22 cellular contexts compared by ENCODE assay signal in genomic region chr2:45668509-45668908, GRCh38. TPM values are rescaled to one million over a fixed set of nuclear protein-coding genes. Genes with fewer than 3 reads are reported as not detected.
DNase-seq lines count a peak whose midpoint lies in the region; ATAC-seq, FAIRE-seq and TF ChIP-seq lines count a peak whose summit lies in the region.
"Had no signal": no experiment of that assay in that cellular context is flagged by ENCODE, and none has a peak within 500 bp of the region (broad histone marks: within the 10 kb centered on the region; RNA-seq: fewer than 3 reads in every experiment).

No MANE protein-coding gene starts in this region.

- H4K20me1 ChIP-seq in endothelial cell of umbilical vein (replicated peaks; ENCODE audit: control insufficient read depth, extremely low read depth, insufficient read depth, low read length), result no peaks in the 10 kb centered on the region

- H3K4me3 ChIP-seq in heart left ventricle (no peak overlapping the region), HEK293 (ENCODE audit: low read depth, low read length) (no peak overlapping the region), endothelial cell of umbilical vein (replicated peaks in 1 of 3; ENCODE audit: insufficient read depth in 1 of 3, low read depth in 1 of 3, low read length in 3 of 3) (peak overlapping the region in 1 of 3 experiments; percentile 32), thyroid gland (replicated peaks in 1 of 3) (no peak overlapping the region)
- H3K4me3 ChIP-seq: A549, SJSA1 had no signal

- TF ChIP-seq POLR2A in heart left ventricle (IDR thresholded peaks at IDR 0.05) (no peak), endothelial cell of umbilical vein (IDR thresholded peaks at IDR 0.05; ENCODE audit: low read depth, low read length) (no peak), thyroid gland (IDR thresholded peaks at IDR 0.05) (no peak)

- H3K27ac ChIP-seq in heart left ventricle, result peak overlapping the region in 7 of 12 donors; percentile 39 to 68 (median 61)
- no peak overlapping the region for H3K27ac ChIP-seq in HEK293 (ENCODE audit: extremely low read depth, low read depth, low read length)
- H3K27ac ChIP-seq in endothelial cell of umbilical vein (ENCODE audit: insufficient read depth, low read depth, low read length), result peak overlapping the region; percentile 93
- H3K27ac ChIP-seq in thyroid gland, result peak overlapping the region in 2 of 3 donors; percentile 1 to 13
- H3K27ac ChIP-seq: A549, RWPE1, SJSA1 had no signal

- H3K4me2 ChIP-seq in endothelial cell of umbilical vein (ENCODE audit: insufficient read depth, low read length), result peak overlapping the region; percentile 93
- H3K4me2 ChIP-seq: A549 had no signal

- CTCF ChIA-PET in HEK293 (lab: Yijun Ruan, JAX) (interaction anchor here (0.6 kb wide), 1 partner anchor 101 kb away, joined by 3 read pairs; no protein-coding TSS in a partner anchor), endothelial cell of umbilical vein (lab: Charles Lee) (interaction anchor here (0.9 kb wide), 1 partner anchor 11 kb away, joined by 3 read pairs; no protein-coding TSS in a partner anchor)

- no peaks in the 10 kb centered on the region for H3K9me1 ChIP-seq in endothelial cell of umbilical vein (replicated peaks; ENCODE audit: control insufficient read depth, extremely low read depth, insufficient read depth, low read length)

- no peak for FAIRE-seq in endothelial cell of umbilical vein (lab: Jason Lieb, UNC)
- FAIRE-seq: A549, GM12892 had no signal

- peak overlapping the region; percentile 84 for H3K9ac ChIP-seq in endothelial cell of umbilical vein (replicated peaks; ENCODE audit: extremely low read depth, insufficient read depth, low read length)

- intact Hi-C loops in heart left ventricle (cut with DNase I), result no loop called here
- intact Hi-C loops in Right ventricle myocardium superior (cut with DNase I), result no loop called here
- intact Hi-C loops in endothelial cell of umbilical vein (cut with micrococcal nuclease), result loop anchor here (1.0 to 5.0 kb wide), 2 partner anchors 44 to 110 kb away; no protein-coding TSS in a partner anchor
- intact Hi-C loops in thyroid gland (cut with DNase I), result no loop called here

- BruUV-seq in endothelial cell of umbilical vein (replicated peaks; lab: Mats Ljungman, UMichigan), result TSS peak; percentile 98

- H3K36me3 ChIP-seq in heart left ventricle (no peaks in the 10 kb centered on the region), HEK293 (ENCODE audit: control insufficient read depth in 2 of 2, insufficient read depth in 1 of 2, low read length in 2 of 2) (no peaks in the 10 kb centered on the region; a peak in 1 of 3 replicates), endothelial cell of umbilical vein (ENCODE audit: control insufficient read depth in 2 of 2, extremely low read depth in 1 of 2, insufficient read depth in 2 of 2, low read length in 2 of 2) (no peaks in the 10 kb centered on the region), thyroid gland (no peaks in the 10 kb centered on the region)
- H3K36me3 ChIP-seq: SJSA1 had no signal

- ATAC-seq in heart left ventricle, result peak in 1 of 4 donors; percentile 7
- no peak for ATAC-seq in Right ventricle myocardium superior (ENCODE audit: poor library complexity)
- no peak for ATAC-seq in GM21786 (IDR thresholded peaks at IDR 0.05; ENCODE audit: unreplicated experiment)
- ATAC-seq: PC-3 had no signal

- H3K79me2 ChIP-seq in endothelial cell of umbilical vein (ENCODE audit: control insufficient read depth, insufficient read depth, low read length), result peaks cover 5% of the 10 kb centered on the region

- peak overlapping the region; percentile 96 for H2AFZ ChIP-seq in endothelial cell of umbilical vein (ENCODE audit: low read depth, low read length)

- no peak for DNase-seq in heart left ventricle
- no peak for DNase-seq in Right ventricle myocardium superior
- no peak for DNase-seq in endothelial cell of umbilical vein (ENCODE audit: low read depth, low spot score)
- no peak for DNase-seq in thyroid gland
- no peak for DNase-seq in MV-4-11 (lab: John Stamatoyannopoulos, UW)
- no peak for DNase-seq in NCI-H524 (lab: John Stamatoyannopoulos, UW)
- DNase-seq: Caco-2; CD4-positive, CD25-positive, alpha-beta regulatory T cell; DMS153; H7; NCI-H1436; NCI-H2029 treated with DMSO at 0.1 percent for 48 hours; NCI-H2171 treated with DMSO at 0.1 percent for 48 hours; NCI-H510A; NCI-H82; PC-3 had no signal

- no peak for TF ChIP-seq CTCF in heart left ventricle (IDR thresholded peaks at IDR 0.05)
- TF ChIP-seq CTCF in HEK293 (tag by site-specific recombination; IDR thresholded peaks at IDR 0.05), result no peak
- no peak for TF ChIP-seq CTCF in endothelial cell of umbilical vein (IDR thresholded peaks at IDR 0.05; ENCODE audit: extremely low read depth in 1 of 2, insufficient read depth in 1 of 2, low read depth in 1 of 2, low read length in 2 of 2)
- TF ChIP-seq CTCF in thyroid gland (IDR thresholded peaks at IDR 0.05), result no peak

- dilution Hi-C loops in endothelial cell of umbilical vein (cut with MboI; ENCODE audit: extremely low pct_ligation_motif_present, low sequenced_read_pairs), result no loop called here

- H3K4me1 ChIP-seq in heart left ventricle, result peaks cover 0 to 23% (median 12%) of the 10 kb centered on the region in 12 donors
- peaks cover 6% of the 10 kb centered on the region; the same call in 1 of the 2 replicates for H3K4me1 ChIP-seq in HEK293 (ENCODE audit: control insufficient read depth, insufficient read depth, low read length)
- peaks cover 16% of the 10 kb centered on the region for H3K4me1 ChIP-seq in endothelial cell of umbilical vein (ENCODE audit: control insufficient read depth, extremely low read depth, insufficient read depth, low read length)
- no peaks in the 10 kb centered on the region for H3K4me1 ChIP-seq in thyroid gland
- H3K4me1 ChIP-seq: A549, SJSA1 had no signal

- POLR2A ChIA-PET in HEK293 (lab: Yijun Ruan, JAX), result no interaction called here
- POLR2A ChIA-PET in endothelial cell of umbilical vein (lab: Charles Lee), result interaction anchor here (1.3 kb wide), 1 partner anchor 18 kb away, joined by 3 read pairs; no protein-coding TSS in a partner anchor

- H3K27me3 ChIP-seq in heart left ventricle, result no peaks in the 10 kb centered on the region
- H3K27me3 ChIP-seq in endothelial cell of umbilical vein (ENCODE audit: control insufficient read depth in 2 of 2, insufficient read depth in 2 of 2, low read length in 2 of 2), result no peaks in the 10 kb centered on the region
- no peaks in the 10 kb centered on the region for H3K27me3 ChIP-seq in thyroid gland
- H3K27me3 ChIP-seq: SJSA1 had no signal

- H3K9me3 ChIP-seq in heart left ventricle, result no peaks in the 10 kb centered on the region
- H3K9me3 ChIP-seq in HEK293 (ENCODE audit: control insufficient read depth, insufficient read depth, low read depth, low read length), result no peaks in the 10 kb centered on the region
- H3K9me3 ChIP-seq in endothelial cell of umbilical vein (replicated peaks; ENCODE audit: control insufficient read depth, insufficient read depth, low read length), result no peaks in the 10 kb centered on the region
- no peaks in the 10 kb centered on the region for H3K9me3 ChIP-seq in thyroid gland
- H3K9me3 ChIP-seq: A549, Caco-2, SJSA1 had no signal

- WGBS in heart left ventricle, 4 donors, result 84 to 86% (median 85%) methylated on average over 7 of the region's 7 CpGs
- WGBS in thyroid gland, 2 donors, result 86 to 88% methylated on average over 7 of the region's 7 CpGs

TF ChIP-seq in HEK293, 187 proteins besides CTCF, POLR2A, EP300 and RAD21 (continues in another document):
- TF ChIP-seq KLF9 (tag by site-specific recombination; IDR thresholded peaks at IDR 0.05; ENCODE audit: low read depth), result no peak
- TF ChIP-seq ZNF768 (tag by site-specific recombination; IDR thresholded peaks at IDR 0.05), result 0 out of 2 replicates have a peak, but pooled peaks have one; percentile 48

TF ChIP-seq in endothelial cell of umbilical vein, 7 proteins besides CTCF, POLR2A, EP300 and RAD21 (continues in another document):
- TF ChIP-seq JUN (IDR thresholded peaks at IDR 0.05; ENCODE audit: borderline replicate concordance, insufficient read depth, insufficient read length, low read depth), result no peak
- TF ChIP-seq, protein P1, sequence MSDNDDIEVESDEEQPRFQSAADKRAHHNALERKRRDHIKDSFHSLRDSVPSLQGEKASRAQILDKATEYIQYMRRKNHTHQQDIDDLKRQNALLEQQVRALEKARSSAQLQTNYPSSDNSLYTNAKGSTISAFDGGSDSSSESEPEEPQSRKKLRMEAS (IDR thresholded peaks at IDR 0.05; ENCODE audit: insufficient read depth, insufficient read length), result no peak
- TF ChIP-seq POLR2AphosphoS5 (IDR thresholded peaks at IDR 0.05; ENCODE audit: insufficient read depth, low read depth, low read length), result no peak
- TF ChIP-seq EZH2 (IDR thresholded peaks at IDR 0.05; ENCODE audit: borderline replicate concordance, low read depth, low read length, severe bottlenecking), result no peak
- TF ChIP-seq GATA2 (IDR thresholded peaks at IDR 0.05; ENCODE audit: insufficient read depth, insufficient read length, low read depth, low read length), result no peak

RNA-seq across cellular contexts. Expression of gene PRKCE, which starts 17.0 kb away (rescaled TPM):
- 10 to 100 TPM in 8 of 9 donors, 1 to 10 TPM in 1; 7.8 to 22.3 (median 16.4) TPM for total RNA-seq in heart left ventricle
- 10 to 100 TPM in 1 of 2 donors, 1 to 10 TPM in 1; 4.1 to 16.1 TPM for polyA plus RNA-seq in heart left ventricle
- 12.5 TPM for total RNA-seq in Right ventricle myocardium superior
- 27.9 and 31.9 TPM in 2 replicates for total RNA-seq in endothelial cell of umbilical vein
- polyA plus RNA-seq in endothelial cell of umbilical vein, result 31.5 and 33.9 TPM in 2 replicates
- 26.0 and 29.6 TPM in 2 replicates for polyA plus RNA-seq in endothelial cell of umbilical vein (2011; cell fraction: cytosol; rRNA removed)
- polyA plus RNA-seq in endothelial cell of umbilical vein (2011; cell fraction: nucleus; rRNA removed), result 42.5 and 48.6 TPM in 2 replicates
- polyA plus RNA-seq in endothelial cell of umbilical vein (2012), result 32.0 and 35.1 TPM in 2 replicates
- 132 and 140 TPM in 2 replicates for polyA minus RNA-seq in endothelial cell of umbilical vein
- polyA minus RNA-seq in endothelial cell of umbilical vein (2011; cell fraction: cytosol; rRNA and poly(A)+ RNA removed), result 21.7 TPM
- polyA minus RNA-seq in endothelial cell of umbilical vein (2011; cell fraction: nucleus; rRNA and poly(A)+ RNA removed), result 151 and 175 TPM in 2 replicates
- 10 to 100 TPM in 3 of 4 donors, 1 to 10 TPM in 1; 8.4 to 35.3 (median 15.2) TPM for total RNA-seq in thyroid gland

RNA-seq across cellular contexts. Expression of gene SRBD1, which starts 57.4 kb away (rescaled TPM):
- total RNA-seq in heart left ventricle (10 to 100 TPM in 6 of 9 donors, 1 to 10 TPM in 3; 4.6 to 16.9 (median 11.2) TPM), Right ventricle myocardium superior (6.6 TPM), endothelial cell of umbilical vein (12.5 and 12.9 TPM in 2 replicates), thyroid gland (10 to 100 TPM; 23.1 to 33.3 (median 27.2) TPM)
- polyA plus RNA-seq in heart left ventricle (1 to 10 TPM; 3.0 to 3.8 TPM), endothelial cell of umbilical vein (2.0 and 3.7 TPM in 2 replicates)
- 4.3 and 5.0 TPM in 2 replicates for polyA plus RNA-seq in endothelial cell of umbilical vein (2011; cell fraction: cytosol; rRNA removed)
- 8.6 and 9.5 TPM in 2 replicates for polyA plus RNA-seq in endothelial cell of umbilical vein (2011; cell fraction: nucleus; rRNA removed)
- 10.8 and 11.9 TPM in 2 replicates for polyA plus RNA-seq in endothelial cell of umbilical vein (2012)
- polyA minus RNA-seq in endothelial cell of umbilical vein, result 15.7 and 18.2 TPM in 2 replicates
- 14.0 TPM for polyA minus RNA-seq in endothelial cell of umbilical vein (2011; cell fraction: cytosol; rRNA and poly(A)+ RNA removed)
- 32.2 and 39.4 TPM in 2 replicates for polyA minus RNA-seq in endothelial cell of umbilical vein (2011; cell fraction: nucleus; rRNA and poly(A)+ RNA removed)
